Comparison of ENCODE assay signal across 8 cellular contexts in the genomic region with DNA sequence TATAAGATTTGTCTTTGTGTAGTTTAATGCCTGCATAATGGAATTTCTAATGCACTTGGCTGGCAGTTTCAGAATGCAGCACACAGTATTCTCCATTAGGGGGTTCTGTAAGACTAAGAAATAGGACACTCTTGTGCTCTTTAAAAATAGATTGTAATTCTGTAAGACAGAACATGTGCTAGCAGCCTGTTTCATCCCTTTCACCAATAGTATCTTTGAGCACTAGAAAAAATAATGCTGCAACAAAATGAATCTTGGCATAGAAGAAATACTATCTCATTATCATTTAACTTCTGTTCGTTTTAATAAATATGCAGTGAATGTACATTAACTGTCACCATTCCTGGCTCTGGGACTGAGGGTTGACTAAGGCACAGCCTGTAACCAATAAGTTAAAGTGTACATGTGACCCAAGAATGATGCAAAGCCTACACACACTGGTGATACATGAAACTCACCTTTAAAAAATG. TPM values are rescaled to one million over a fixed set of nuclear protein-coding genes. Genes with fewer than 3 reads are reported as not detected.
DNase-seq lines count a peak whose midpoint lies in the region; ATAC-seq and TF ChIP-seq lines count a peak whose summit lies in the region.

No MANE protein-coding gene starts in this region.

- no peaks in the 10 kb centered on the region for H3K79me2 ChIP-seq in KMS-11 (ENCODE audit: insufficient read depth, low read depth)

- H3K9ac ChIP-seq in KMS-11, result no peak overlapping the region

- peaks cover 8% of the 10 kb centered on the region for H3K27me3 Mint-ChIP-seq in nephron (ENCODE audit: low read depth)

- TF ChIP-seq CTCF in KMS-11 (conservative IDR thresholded peaks at IDR 0.05; ENCODE audit: low read depth, low read length), result peak; percentile 53
- TF ChIP-seq CTCF in epithelial cell of proximal tubule (conservative IDR thresholded peaks at IDR 0.05; ENCODE audit: low read depth, low read length), result peak; percentile 68
- peak; percentile 76 to 87 (median 84) for TF ChIP-seq CTCF in nephron (IDR thresholded peaks at IDR 0.05; ENCODE audit: unreplicated experiment in 3 of 3)

- no peak overlapping the region for H3K4me3 Mint-ChIP-seq in nephron

- H3K27ac Mint-ChIP-seq in nephron, result no peak overlapping the region

- H3K27me3 ChIP-seq in KMS-11 (ENCODE audit: insufficient read depth, low read depth), result no peaks in the 10 kb centered on the region

- DNase-seq in COR-L47 (lab: John Stamatoyannopoulos, UW) (peak; percentile 43), RPMI7951 (ENCODE audit: low read depth) (peak; percentile 42), epithelial cell of proximal tubule (ENCODE audit: low read depth) (no peak)
- DNase-seq in activated effector memory CD4-positive, alpha-beta T cell treated with anti-CD3 and anti-CD28 coated beads, Interleukin-2, amount 50 U/mL, for 16 hours, result no peak

- H3K27ac ChIP-seq in KMS-11, result no peak overlapping the region

- no peak overlapping the region for H2AFZ ChIP-seq in KMS-11 (ENCODE audit: low read depth)

- no peaks in the 10 kb centered on the region for H3K9me3 Mint-ChIP-seq in nephron

- H3K4me2 ChIP-seq in KMS-11, result no peak overlapping the region

- peak; percentile 69 for ATAC-seq in GM19463 (IDR thresholded peaks at IDR 0.05; ENCODE audit: unreplicated experiment)
- ATAC-seq in HG03457 (IDR thresholded peaks at IDR 0.05; ENCODE audit: unreplicated experiment), result no peak

- no peaks in the 10 kb centered on the region for H3K4me1 ChIP-seq in KMS-11 (ENCODE audit: low read depth, poor library complexity, severe bottlenecking)

- H3K4me3 ChIP-seq in KMS-11 (IDR thresholded peaks at IDR 0.05; ENCODE audit: insufficient read depth, low read depth, low read length) (no peak overlapping the region), epithelial cell of proximal tubule (ENCODE audit: low read depth, low read length) (no peak overlapping the region)

- H3K36me3 ChIP-seq in KMS-11 (ENCODE audit: insufficient read depth), result no peaks in the 10 kb centered on the region

- H3K4me1 Mint-ChIP-seq in nephron, result peaks cover 33% of the 10 kb centered on the region

- no peaks in the 10 kb centered on the region for H3K36me3 Mint-ChIP-seq in nephron (ENCODE audit: low read depth)

- no peaks in the 10 kb centered on the region for H4K20me1 ChIP-seq in KMS-11 (ENCODE audit: insufficient read depth)

RNA-seq across cellular contexts. Expression of a gene that starts 23.8 kb away (rescaled TPM):
- 20.9 and 28.2 TPM in 2 replicates for total RNA-seq in RPMI7951 (2014; rRNA removed; shearing (Covaris generic))
- total RNA-seq in epithelial cell of proximal tubule, result 43.3 and 47.2 TPM in 2 replicates

Comparison
In these comparisons a context has a peak if more than half of its experiments do, and no peak if none do; other contexts are left out.
1. DNase-seq: peak in COR-L47 (single experiment) and RPMI7951 (single experiment); none in epithelial cell of proximal tubule (single experiment) and activated effector memory CD4-positive, alpha-beta T cell treated with anti-CD3 and anti-CD28 coated beads, Interleukin-2, amount 50 U/mL, for 16 hours (single experiment).
2. Peak in every context shown above with its lines, with median percentiles within 50 percentile points of each other: CTCF ChIP-seq.